In the genomic region with DNA sequence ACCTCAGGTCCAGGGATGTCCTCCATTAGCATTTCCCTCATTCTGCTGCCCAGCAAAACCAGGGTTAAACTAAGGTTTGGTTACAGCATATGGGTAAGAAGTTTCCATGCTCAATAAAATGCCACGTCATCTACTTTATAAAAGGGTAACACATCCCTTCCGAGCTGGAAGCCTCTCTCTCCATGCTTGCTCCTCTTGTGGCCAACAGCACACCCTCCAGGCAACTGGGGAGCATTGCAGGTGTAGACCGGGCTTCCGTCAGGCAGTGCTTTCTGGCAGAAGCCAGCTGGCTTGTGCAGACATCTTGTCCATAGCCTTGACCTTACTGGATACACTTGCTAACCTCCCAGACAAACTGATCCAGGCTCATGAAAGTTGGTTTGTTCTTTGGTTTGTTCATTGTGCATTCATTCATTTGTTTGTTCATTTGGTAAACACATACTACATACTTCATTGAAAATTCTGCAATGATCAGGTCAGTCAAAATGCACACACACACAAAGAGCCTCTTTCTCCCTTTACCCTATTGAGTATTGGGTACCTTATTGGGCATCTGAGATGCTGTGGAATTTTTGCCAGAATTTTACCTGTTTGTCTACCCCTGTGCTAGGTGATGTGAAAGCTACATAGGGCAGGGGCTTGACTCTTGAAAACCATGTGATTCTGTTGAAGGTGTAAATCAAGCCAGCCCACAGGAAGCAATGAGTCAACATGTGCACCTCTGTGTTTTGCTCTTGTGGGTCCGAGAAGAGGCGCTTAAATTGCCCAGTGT, we compare ENCODE assay signal across 9 cellular contexts.
DNase-seq lines count a peak whose midpoint lies in the region; ATAC-seq, FAIRE-seq and TF ChIP-seq lines count a peak whose summit lies in the region.
"Had no signal": no experiment of that assay in that cellular context is flagged by ENCODE, and none has a peak within 500 bp of the region (broad histone marks: within the 10 kb centered on the region; RNA-seq: fewer than 3 reads in every experiment).

No MANE protein-coding gene starts in this region.

- FAIRE-seq in small intestine (lab: Jason Lieb, UNC): no peak

- TF ChIP-seq CTCF in BJ (IDR thresholded peaks at IDR 0.05; ENCODE audit: insufficient read depth, low read depth, low read length) (peak; percentile 68), GM13976 (IDR thresholded peaks at IDR 0.05; ENCODE audit: borderline replicate concordance, control extremely low read depth, extremely low read depth, insufficient read depth, missing control alignments) (peak; percentile 46), left ventricle myocardium inferior (IDR thresholded peaks at IDR 0.05; ENCODE audit: borderline replicate concordance) (peak; percentile 79)

- H3K4me1 ChIP-seq in left ventricle myocardium inferior (no peaks in the 10 kb centered on the region), small intestine (ENCODE audit: control insufficient read depth in 2 of 2, insufficient read depth in 1 of 2, low read depth in 1 of 2, low read length in 1 of 2) (no peaks in the 10 kb centered on the region)

- 26% methylated on average over 6 of the region's 6 CpGs for WGBS in small intestine, 3 donors

- DNase-seq in BJ (ENCODE audit: low read depth) (no peak), GM13976 (ENCODE audit: low spot score) (peak; percentile 66), NCI-H2107 (lab: John Stamatoyannopoulos, UW) (peak; percentile 9), left ventricle myocardium inferior (no peak), small intestine (peak; percentile 30)
- DNase-seq in activated CD4-positive, alpha-beta memory T cell treated with anti-CD3 and anti-CD28 coated beads for 36 hours: peak; percentile 47

- no peaks in the 10 kb centered on the region for H3K27me3 ChIP-seq in BJ (ENCODE audit: control insufficient read depth, insufficient read depth, low read length)
- H3K27me3 ChIP-seq in left ventricle myocardium inferior (ENCODE audit: low read depth): peaks cover 52% of the 10 kb centered on the region
- no peaks in the 10 kb centered on the region for H3K27me3 ChIP-seq in small intestine (ENCODE audit: control insufficient read depth in 2 of 2, insufficient read depth in 2 of 2, low read length in 2 of 2)
- H3K27me3 ChIP-seq: ovary had no signal

- CTCF ChIA-PET in BJ (lab: Yijun Ruan, JAX): interaction anchor here (0.7 to 2.7 kb wide), 10 partner anchors 14 to 536 kb away, joined by 3 to 20 read pairs (median 3); no protein-coding TSS in a partner anchor
- CTCF ChIA-PET in activated CD4-positive, alpha-beta memory T cell treated with anti-CD3 and anti-CD28 coated beads for 36 hours (lab: Charles Lee): interaction anchor here (0.7 to 1.5 kb wide), 3 partner anchors 138 to 488 kb away, joined by 3 to 4 read pairs (median 3); no protein-coding TSS in a partner anchor

- H3K9me3 ChIP-seq in left ventricle myocardium inferior (replicated peaks) (peaks cover 5% of the 10 kb centered on the region), small intestine (ENCODE audit: control insufficient read depth, low read depth) (no peaks in the 10 kb centered on the region)
- H3K9me3 ChIP-seq: ovary had no signal

- H3K27ac Mint-ChIP-seq in activated CD4-positive, alpha-beta memory T cell treated with anti-CD3 and anti-CD28 coated beads for 36 hours: no peak overlapping the region

- in situ Hi-C loops in GM13976 (cut with MboI; ENCODE audit: low sequenced_read_pairs, unreplicated experiment): loop anchor here (25.0 kb wide), 1 partner anchor 496 kb away; the partner anchor contains the start of gene DNAJC11

- H3K4me3 Mint-ChIP-seq in activated CD4-positive, alpha-beta memory T cell treated with anti-CD3 and anti-CD28 coated beads for 36 hours: no peak overlapping the region

- H3K36me3 Mint-ChIP-seq in activated CD4-positive, alpha-beta memory T cell treated with anti-CD3 and anti-CD28 coated beads for 36 hours: peaks cover 1% of the 10 kb centered on the region

- H3K27ac ChIP-seq in left ventricle myocardium inferior (replicated peaks): no peak overlapping the region
- H3K27ac ChIP-seq in small intestine (ENCODE audit: low read depth in 1 of 2, low read length in 1 of 2): no peak overlapping the region
- H3K27ac ChIP-seq: ovary had no signal

- H3K4me1 Mint-ChIP-seq in activated CD4-positive, alpha-beta memory T cell treated with anti-CD3 and anti-CD28 coated beads for 36 hours (ENCODE audit: low read depth): no peaks in the 10 kb centered on the region

- POLR2A ChIA-PET in BJ (lab: Charles Lee): no interaction called here
- POLR2A ChIA-PET in activated CD4-positive, alpha-beta memory T cell treated with anti-CD3 and anti-CD28 coated beads for 36 hours (lab: Charles Lee): no interaction called here

- peaks cover 46% of the 10 kb centered on the region for H3K27me3 Mint-ChIP-seq in activated CD4-positive, alpha-beta memory T cell treated with anti-CD3 and anti-CD28 coated beads for 36 hours

- no peaks in the 10 kb centered on the region for H3K9me3 Mint-ChIP-seq in activated CD4-positive, alpha-beta memory T cell treated with anti-CD3 and anti-CD28 coated beads for 36 hours

- intact Hi-C loops in activated CD4-positive, alpha-beta memory T cell treated with anti-CD3 and anti-CD28 coated beads for 36 hours (cut with micrococcal nuclease): no loop called here
- intact Hi-C loops in left ventricle myocardium inferior (cut with micrococcal nuclease): no loop called here

- ATAC-seq in GM18858 (IDR thresholded peaks at IDR 0.05; ENCODE audit: unreplicated experiment) (no peak), HG02571 (IDR thresholded peaks at IDR 0.05; ENCODE audit: unreplicated experiment) (no peak)

- H3K4me3 ChIP-seq in BJ (ENCODE audit: low read depth, low read length): no peak overlapping the region
- no peak overlapping the region for H3K4me3 ChIP-seq in left ventricle myocardium inferior
- H3K4me3 ChIP-seq in small intestine (ENCODE audit: low read depth in 1 of 2, low read length in 2 of 2): no peak overlapping the region
- H3K4me3 ChIP-seq: ovary had no signal

- H3K36me3 ChIP-seq in BJ (ENCODE audit: control insufficient read depth, insufficient read depth, low read length) (no peaks in the 10 kb centered on the region), left ventricle myocardium inferior (no peaks in the 10 kb centered on the region), small intestine (ENCODE audit: control insufficient read depth in 2 of 2, insufficient read depth in 2 of 2, low read length in 2 of 2) (no peaks in the 10 kb centered on the region)
- H3K36me3 ChIP-seq: ovary had no signal

Comparison
In these comparisons a context has a peak if more than half of its experiments do, and no peak if none do; other contexts are left out.
1. DNase-seq: peak in GM13976 (single experiment), NCI-H2107 (single experiment), activated CD4-positive, alpha-beta memory T cell treated with anti-CD3 and anti-CD28 coated beads for 36 hours (single experiment) and small intestine (single experiment); none in BJ (single experiment) and left ventricle myocardium inferior (single experiment).
2. Peak in every context shown above with its lines, with median percentiles within 50 percentile points of each other: CTCF ChIP-seq.